In genomic region chr15:42576040-42576594, GRCh38 we compare ENCODE assay signal across 8 cellular contexts. TPM values are rescaled to one million over a fixed set of nuclear protein-coding genes. Genes with fewer than 3 reads are reported as not detected.
DNase-seq lines count a peak whose midpoint lies in the region; ATAC-seq and TF ChIP-seq lines count a peak whose summit lies in the region.

No MANE protein-coding gene starts in this region.

- H3K4me2 ChIP-seq in MM.1S (ENCODE audit: low read depth, low read length) = peak overlapping the region; percentile 92

- H3K4me1 Mint-ChIP-seq in CD8-positive, alpha-beta memory T cell = peaks cover 29 to 37% (median 29%) of the 10 kb centered on the region in 3 donors

- peaks cover 53% of the 10 kb centered on the region for H3K79me2 ChIP-seq in MM.1S (ENCODE audit: low read length)

- H3K9me2 ChIP-seq in MM.1S (replicated peaks; ENCODE audit: insufficient read depth, low read length) = no peaks in the 10 kb centered on the region

- H4K20me1 ChIP-seq in MM.1S (ENCODE audit: insufficient read depth, low read length) = no peaks in the 10 kb centered on the region

- H3K36me3 Mint-ChIP-seq in CD8-positive, alpha-beta memory T cell = peaks cover 0 to 3% (median 0%) of the 10 kb centered on the region in 3 donors

- H3K36me3 ChIP-seq in CD8-positive, alpha-beta memory T cell (ENCODE audit: insufficient read depth, low read length) = no peaks in the 10 kb centered on the region
- H3K36me3 ChIP-seq in MM.1S (replicated peaks; ENCODE audit: insufficient read depth, low read length) (no peaks in the 10 kb centered on the region), neutrophil (no peaks in the 10 kb centered on the region)

- peak overlapping the region; percentile 83 to 97 (median 95) for H3K4me3 Mint-ChIP-seq in CD8-positive, alpha-beta memory T cell

- H3F3A ChIP-seq in MM.1S (ENCODE audit: insufficient read depth, low read length) = peaks cover 31% of the 10 kb centered on the region

- ATAC-seq in HG02571 (IDR thresholded peaks at IDR 0.05; ENCODE audit: unreplicated experiment) = no peak
- ATAC-seq in left lobe of liver = no peak

- peaks cover 0 to 2% of the 10 kb centered on the region in 2 donors for H3K27me3 Mint-ChIP-seq in CD8-positive, alpha-beta memory T cell

- H3K4me3 ChIP-seq in CD8-positive, alpha-beta memory T cell (ENCODE audit: low read length) = peak overlapping the region; percentile 83
- H3K4me3 ChIP-seq in MM.1S (ENCODE audit: low read length) (peak overlapping the region; percentile 78), neutrophil (ENCODE audit: low read depth in 1 of 2, low read length in 1 of 2) (peak overlapping the region; percentile 75 to 76)

- DNase-seq in CD8-positive, alpha-beta memory T cell = peak in 1 of 5 donors; percentile 6
- DNase-seq in MM.1S (no peak), ecto neural progenitor cell (ENCODE audit: low spot score) (peak; percentile 47), putamen (ENCODE audit: low spot score) (no peak), medulla oblongata (ENCODE audit: extremely low spot score) (no peak), left lobe of liver (ENCODE audit: low spot score) (no peak)

- no peaks in the 10 kb centered on the region for H3K9me3 Mint-ChIP-seq in CD8-positive, alpha-beta memory T cell

- H3K27ac Mint-ChIP-seq in CD8-positive, alpha-beta memory T cell = peak overlapping the region in 7 of 8 donors; percentile 30 to 89 (median 82)

- peaks cover 14% of the 10 kb centered on the region for H3K4me1 ChIP-seq in CD8-positive, alpha-beta memory T cell (ENCODE audit: insufficient read depth, low read length)
- H3K4me1 ChIP-seq in MM.1S (ENCODE audit: low read length) = peaks cover 19% of the 10 kb centered on the region
- H3K4me1 ChIP-seq in neutrophil (ENCODE audit: control insufficient read depth in 1 of 2, insufficient read depth in 1 of 2, low read depth in 1 of 2, low read length in 1 of 2) = peaks cover 20% of the 10 kb centered on the region in 2 experiments

- no peak overlapping the region for H3K27ac ChIP-seq in CD8-positive, alpha-beta memory T cell (ENCODE audit: low read depth, low read length)
- peak overlapping the region; percentile 49; the same call in 1 of the 2 replicates for H3K27ac ChIP-seq in MM.1S (ENCODE audit: low read length)
- H3K27ac ChIP-seq in neutrophil = no peak overlapping the region

- POLR2A ChIA-PET in CD8-positive, alpha-beta memory T cell (lab: Charles Lee) = interaction anchor here (1.2 to 2.1 kb wide), 3 partner anchors 28 to 85 kb away, joined by 5 to 18 read pairs (median 7); partner anchors contain the start of genes HAUS2, LRRC57 and ZNF106

- CTCF ChIA-PET in CD8-positive, alpha-beta memory T cell (lab: Charles Lee) = interaction anchor here (0.9 to 1.5 kb wide), 3 partner anchors 16 to 147 kb away, joined by 3 read pairs; no protein-coding TSS in a partner anchor

- TF ChIP-seq CTCF in MM.1S (IDR thresholded peaks at IDR 0.05; ENCODE audit: low read length) (no peak), neutrophil (IDR thresholded peaks at IDR 0.05) (no peak)

- H3K9me3 ChIP-seq in CD8-positive, alpha-beta memory T cell (ENCODE audit: low read length) = no peaks in the 10 kb centered on the region
- H3K9me3 ChIP-seq in MM.1S (replicated peaks; ENCODE audit: insufficient read depth, low read length) (no peaks in the 10 kb centered on the region), neutrophil (no peaks in the 10 kb centered on the region)

- H2AFZ ChIP-seq in MM.1S (ENCODE audit: low read length) = peak overlapping the region; percentile 68

- peak overlapping the region; percentile 69 for H3K9ac ChIP-seq in MM.1S (ENCODE audit: low read length)

- no peaks in the 10 kb centered on the region for H3K27me3 ChIP-seq in CD8-positive, alpha-beta memory T cell (ENCODE audit: insufficient read depth, low read length, poor library complexity, severe bottlenecking)
- no peaks in the 10 kb centered on the region for H3K27me3 ChIP-seq in MM.1S (replicated peaks; ENCODE audit: insufficient read depth, low read length)
- peaks cover 77% of the 10 kb centered on the region for H3K27me3 ChIP-seq in neutrophil

RNA-seq across cellular contexts. Expression of gene STARD9, which starts 0.7 kb away (rescaled TPM):
- 1 to 10 TPM; 6.5 to 7.6 TPM for total RNA-seq in CD8-positive, alpha-beta memory T cell
- 1.3 TPM for polyA plus RNA-seq in CD8-positive, alpha-beta memory T cell
- total RNA-seq in left lobe of liver = 0.91 TPM

RNA-seq across cellular contexts. Expression of gene HAUS2, which starts 27.5 kb away (rescaled TPM):
- total RNA-seq in CD8-positive, alpha-beta memory T cell = 10 to 100 TPM; 56.7 to 56.8 TPM
- 33.4 TPM for polyA plus RNA-seq in CD8-positive, alpha-beta memory T cell
- total RNA-seq in left lobe of liver = 4.8 TPM

RNA-seq across cellular contexts. Expression of gene LRRC57, which starts 27.5 kb away (rescaled TPM):
- total RNA-seq in CD8-positive, alpha-beta memory T cell = 10 to 100 TPM; 23.7 to 24.7 TPM
- polyA plus RNA-seq in CD8-positive, alpha-beta memory T cell = 6.8 TPM
- total RNA-seq in left lobe of liver = 8.4 TPM
